ENCODE assay signal across 34 cellular contexts in genomic region chr17:64205804-64206203, GRCh38.
"Had no signal": no experiment of that assay in that cellular context is flagged by ENCODE, and none has a peak within 500 bp of the region (broad histone marks: within the 10 kb centered on the region; RNA-seq: fewer than 3 reads in every experiment).

No MANE protein-coding gene starts in this region.

- H3K27me3 ChIP-seq: adrenal gland, brain microvascular endothelial cell, esophagus muscularis mucosa had no signal

- H3K27ac ChIP-seq: adrenal gland, brain microvascular endothelial cell, esophagus muscularis mucosa, WERI-Rb-1 had no signal

- H3K27ac Mint-ChIP-seq: activated B cell treated with CpG ODN at 0.5 μM for 24 hours; activated CD8-positive, alpha-beta T cell treated with anti-CD3 and anti-CD28 coated beads for 36 hours; activated naive CD8-positive, alpha-beta T cell; activated T-helper 17 cell treated with anti-CD3 and anti-CD28 coated beads, Interleukin-2, amount 50 U/mL, for 72 hours; effector memory CD8-positive, alpha-beta T cell; T-helper 17 cell; T-helper 2 cell treated with Interferon-gamma antibody and Interleukin-4, amounts not matched to agents 5 μg/mL and 100 μg/mL, for 36 hours had no signal

- H3K27me3 Mint-ChIP-seq: activated B cell treated with CpG ODN at 0.5 μM for 24 hours; activated CD8-positive, alpha-beta T cell treated with anti-CD3 and anti-CD28 coated beads for 36 hours; activated naive CD8-positive, alpha-beta T cell; activated T-helper 17 cell treated with anti-CD3 and anti-CD28 coated beads, Interleukin-2, amount 50 U/mL, for 72 hours; central memory CD8-positive, alpha-beta T cell; effector memory CD8-positive, alpha-beta T cell; T-helper 17 cell had no signal

- H3K36me3 ChIP-seq: adrenal gland, brain microvascular endothelial cell, esophagus muscularis mucosa had no signal

- H3K4me1 Mint-ChIP-seq: activated B cell treated with CpG ODN at 0.5 μM for 24 hours had no signal

- ATAC-seq: activated CD4-positive, CD25-positive, alpha-beta regulatory T cell treated with anti-CD3 and anti-CD28 coated beads, Interleukin-2, amount 50 U/mL, for 24 hours; activated CD8-positive, alpha-beta T cell treated with anti-CD3 and anti-CD28 coated beads for 36 hours; activated T-cell treated with anti-CD3 and anti-CD28 coated beads, Interleukin-2, amount 50 U/mL, for 4 hours; activated T-helper 17 cell treated with anti-CD3 and anti-CD28 coated beads, Interleukin-2, amount 50 U/mL, for 72 hours; effector memory CD8-positive, alpha-beta T cell; T-helper 17 cell had no signal

- H3K4me3 Mint-ChIP-seq: activated B cell treated with CpG ODN at 0.5 μM for 24 hours; activated CD8-positive, alpha-beta T cell treated with anti-CD3 and anti-CD28 coated beads for 36 hours; activated naive CD8-positive, alpha-beta T cell; activated T-cell treated with anti-CD3 and anti-CD28 coated beads, Interleukin-2, amount 50 U/mL, for 4 hours; activated T-helper 17 cell treated with anti-CD3 and anti-CD28 coated beads, Interleukin-2, amount 50 U/mL, for 72 hours; central memory CD8-positive, alpha-beta T cell; effector memory CD8-positive, alpha-beta T cell; T-helper 17 cell; T-helper 2 cell treated with Interferon-gamma antibody and Interleukin-4, amounts not matched to agents 5 μg/mL and 100 μg/mL, for 36 hours had no signal

- FAIRE-seq: astrocyte, bronchial epithelial cell, colon, frontal cortex had no signal

- H3K9me3 ChIP-seq: adrenal gland, esophagus muscularis mucosa had no signal

- DNase-seq: activated B cell treated with CpG ODN at 0.5 μM for 24 hours; activated CD4-positive, alpha-beta T cell treated with anti-CD3 and anti-CD28 coated beads for 48 hours; activated CD4-positive, alpha-beta T cell treated with anti-CD3 and anti-CD28 coated beads, Interleukin-2, amount 50 U/mL, for 1 hour; activated CD4-positive, alpha-beta T cell treated with anti-CD3 and anti-CD28 coated beads, Interleukin-2, amount 50 U/mL, for 48 hours; activated CD8-positive, alpha-beta memory T cell treated with anti-CD3 and anti-CD28 coated beads for 24 hours; activated CD8-positive, alpha-beta T cell treated with anti-CD3 and anti-CD28 coated beads for 36 hours; activated effector memory CD4-positive, alpha-beta T cell treated with Interleukin-2 at 50 U/mL for 16 hours; activated gamma-delta T cell treated with Interleukin-2 at 50 U/mL for 16 hours; activated naive CD4-positive, alpha-beta T cell treated with anti-CD3 and anti-CD28 coated beads, Interleukin-2, amount 50 U/mL, for 16 hours; activated naive CD4-positive, alpha-beta T cell treated with Interleukin-2 at 50 U/mL for 16 hours; activated T-cell treated with anti-CD3 and anti-CD28 coated beads, Interleukin-2, amount 50 U/mL, for 4 hours; adrenal gland; brain microvascular endothelial cell; cortex of kidney; dermis blood vessel endothelial cell; effector CD4-positive, alpha-beta T cell; effector memory CD8-positive, alpha-beta T cell; erythroblast; foreskin fibroblast; head of caudate nucleus; hippocampal formation; T-helper 17 cell; T1000; WERI-Rb-1 had no signal

- H3K4me3 ChIP-seq: adrenal gland, esophagus muscularis mucosa had no signal

- H3K9me3 Mint-ChIP-seq: activated B cell treated with CpG ODN at 0.5 μM for 24 hours; activated CD8-positive, alpha-beta T cell treated with anti-CD3 and anti-CD28 coated beads for 36 hours; activated T-cell treated with anti-CD3 and anti-CD28 coated beads, Interleukin-2, amount 50 U/mL, for 4 hours; activated T-helper 17 cell treated with anti-CD3 and anti-CD28 coated beads, Interleukin-2, amount 50 U/mL, for 72 hours; central memory CD8-positive, alpha-beta T cell; effector memory CD8-positive, alpha-beta T cell; T-helper 2 cell treated with Interferon-gamma antibody and Interleukin-4, amounts not matched to agents 5 μg/mL and 100 μg/mL, for 36 hours had no signal
